ENCODE assay signal across 30 cellular contexts in the genomic region with DNA sequence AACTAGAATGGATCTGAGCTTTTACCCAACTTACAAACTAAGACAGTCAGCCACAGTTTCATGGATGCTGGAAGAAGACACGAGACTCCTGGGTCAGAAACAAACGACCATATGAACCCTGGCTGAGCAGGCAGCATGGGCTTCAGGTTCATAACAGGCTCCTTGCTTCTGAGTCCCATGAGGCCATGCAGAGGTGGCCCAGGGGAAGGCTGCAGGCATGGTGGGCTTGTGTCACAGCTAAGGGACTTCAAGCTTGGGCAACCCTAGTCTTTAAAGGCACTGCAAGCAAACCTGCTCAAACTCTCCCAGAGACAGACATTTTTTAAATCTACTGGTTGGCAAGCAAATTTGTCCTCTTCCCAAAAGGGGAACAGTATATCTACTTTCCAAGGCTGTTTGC.
"Had no signal": no experiment of that assay in that cellular context is flagged by ENCODE, and none has a peak within 500 bp of the region (broad histone marks: within the 10 kb centered on the region; RNA-seq: fewer than 3 reads in every experiment).

No MANE protein-coding gene starts in this region.

- H3K27me3 ChIP-seq: ascending aorta had no signal

- H3K4me3 ChIP-seq: ascending aorta had no signal

- ATAC-seq: activated CD4-positive, alpha-beta T cell treated with anti-CD3 and anti-CD28 coated beads for 36 hours; activated CD4-positive, CD25-positive, alpha-beta regulatory T cell treated with anti-CD3 and anti-CD28 coated beads, Interleukin-2, amount 50 U/mL, for 24 hours; activated CD8-positive, alpha-beta memory T cell treated with anti-CD3 and anti-CD28 coated beads, Interleukin-2, amount 10 ng/mL, durations not matched to agents 7 days and 5 days; activated CD8-positive, alpha-beta T cell treated with anti-CD3 and anti-CD28 coated beads, Interleukin-2, amount 10 ng/mL, durations not matched to agents 7 days and 5 days; activated naive CD8-positive, alpha-beta T cell treated with anti-CD3 and anti-CD28 coated beads, Interleukin-2, amount 50 U/mL, for 24 hours; WTC11 had no signal

- FAIRE-seq: TTC549 had no signal

- DNase-seq: activated CD4-positive, alpha-beta memory T cell treated with anti-CD3 and anti-CD28 coated beads, Interleukin-2, amount 10 ng/mL, durations not matched to agents 7 days and 5 days; activated CD4-positive, alpha-beta T cell treated with anti-CD3 and anti-CD28 coated beads for 1 hour; activated CD4-positive, alpha-beta T cell treated with anti-CD3 and anti-CD28 coated beads for 36 hours; activated CD4-positive, alpha-beta T cell treated with anti-CD3 and anti-CD28 coated beads for 48 hours; activated CD4-positive, alpha-beta T cell treated with anti-CD3 and anti-CD28 coated beads, Interleukin-2, amount 10 ng/mL, durations not matched to agents 7 days and 5 days; activated CD4-positive, alpha-beta T cell treated with anti-CD3 and anti-CD28 coated beads, Interleukin-2, amount 50 U/mL, for 48 hours; activated CD4-positive, CD25-positive, alpha-beta regulatory T cell; activated CD8-positive, alpha-beta memory T cell treated with anti-CD3 and anti-CD28 coated beads for 24 hours; activated CD8-positive, alpha-beta memory T cell treated with anti-CD3 and anti-CD28 coated beads, Interleukin-2, amount 10 ng/mL, durations not matched to agents 7 days and 5 days; activated CD8-positive, alpha-beta memory T cell treated with anti-CD3 and anti-CD28 coated beads, Interleukin-2, amount 50 U/mL, for 48 hours; activated CD8-positive, alpha-beta T cell treated with anti-CD3 and anti-CD28 coated beads, Interleukin-2, amount 10 ng/mL, durations not matched to agents 7 days and 5 days; activated effector memory CD4-positive, alpha-beta T cell treated with Interleukin-2 at 50 U/mL for 16 hours; activated gamma-delta T cell; activated naive CD4-positive, alpha-beta T cell treated with anti-CD3 and anti-CD28 coated beads, Interleukin-2, amount 10 ng/mL, durations not matched to agents 7 days and 5 days; activated naive CD4-positive, alpha-beta T cell treated with Interleukin-2 at 50 U/mL for 16 hours; activated naive CD8-positive, alpha-beta T cell treated with anti-CD3 and anti-CD28 coated beads, Interleukin-2, amount 10 ng/mL, durations not matched to agents 7 days and 5 days; activated naive CD8-positive, alpha-beta T cell treated with anti-CD3 and anti-CD28 coated beads, Interleukin-2, amount 50 U/mL, for 24 hours; activated T-cell treated with anti-CD3 and anti-CD28 coated beads, Interleukin-2, amount 50 U/mL, for 24 hours; activated T-cell treated with anti-CD3 and anti-CD28 coated beads, Interleukin-2, amount 50 U/mL, for 48 hours; amygdala; anterior cingulate cortex; central memory CD4-positive, alpha-beta T cell; T-helper 1 cell; T-helper 2 cell; T-helper 9 cell; WERI-Rb-1 had no signal

- H3K36me3 ChIP-seq: ascending aorta, WERI-Rb-1 had no signal
